1 cellular context compared by ENCODE assay signal in genomic region chr12:57632898-57633825, GRCh38.
TF ChIP-seq lines count a peak whose summit lies in the region.

B4GALNT1 (minus strand) TSS chr12:57633201; CDS start chr12:57632132, 1,069 bp downstream.

TF ChIP-seq in K562, 482 proteins besides CTCF, POLR2A, EP300 and RAD21 (continued from another document and continues in another):
- no peak for TF ChIP-seq REST (CRISPR knock-in tag; IDR thresholded peaks at IDR 0.05; ENCODE audit: low read depth)
- peak; percentile 36 for TF ChIP-seq VEZF1 (CRISPR knock-in tag; IDR thresholded peaks at IDR 0.05)
- TF ChIP-seq ZNF232 (CRISPR knock-in tag; IDR thresholded peaks at IDR 0.05), result no peak
- TF ChIP-seq RB1 (IDR thresholded peaks at IDR 0.05; ENCODE audit: low read depth), result peak; percentile 98
- no peak for TF ChIP-seq GABPA (tag; conservative IDR thresholded peaks at IDR 0.05; ENCODE audit: low read depth)
- no peak for TF ChIP-seq ERF (CRISPR knock-in tag; IDR thresholded peaks at IDR 0.05)
- no peak for TF ChIP-seq NR4A1 (CRISPR knock-in tag; IDR thresholded peaks at IDR 0.05)
- no peak for TF ChIP-seq NR4A1 (tag; IDR thresholded peaks at IDR 0.05)
- peak; percentile 44; the same call in 1 of the 2 replicates for TF ChIP-seq GATAD2B (IDR thresholded peaks at IDR 0.05; ENCODE audit: borderline replicate concordance)
- TF ChIP-seq L3MBTL2 (IDR thresholded peaks at IDR 0.05), result peak; percentile 97
- peak; percentile 87 for TF ChIP-seq SMC3 (conservative IDR thresholded peaks at IDR 0.05; ENCODE audit: insufficient read depth, low read depth, low read length)
- no peak for TF ChIP-seq RFX1 (IDR thresholded peaks at IDR 0.05)
- no peak for TF ChIP-seq SNIP1 (IDR thresholded peaks at IDR 0.05; ENCODE audit: low read depth)
- TF ChIP-seq TBP (optimal IDR thresholded peaks at IDR 0.05; ENCODE audit: low read depth, low read length), result peak; percentile 68
- no peak for TF ChIP-seq BRD9 (IDR thresholded peaks at IDR 0.05; ENCODE audit: low read depth, partially characterized antibody)
- no peak for TF ChIP-seq IRF2 (CRISPR knock-in tag; IDR thresholded peaks at IDR 0.05)
- TF ChIP-seq ZBTB33 (CRISPR knock-in tag; IDR thresholded peaks at IDR 0.05), result 0 out of 2 replicates have a peak, but pooled peaks have one; percentile 22
- no peak for TF ChIP-seq XRCC4 (IDR thresholded peaks at IDR 0.05; ENCODE audit: extremely low read depth, insufficient read depth, insufficient read length)
- no peak for TF ChIP-seq TARDBP (IDR thresholded peaks at IDR 0.05)
- TF ChIP-seq DEAF1 (CRISPR knock-in tag; IDR thresholded peaks at IDR 0.05), result peak; percentile 31; the same call in 1 of the 2 replicates
- no peak for TF ChIP-seq ILK (tag; IDR thresholded peaks at IDR 0.05; ENCODE audit: borderline replicate concordance, low read depth)
- 0 out of 2 replicates have a peak, but pooled peaks have one; percentile 33 for TF ChIP-seq ZNF384 (IDR thresholded peaks at IDR 0.05; ENCODE audit: low read depth, low read length)
- peak; percentile 19; the same call in 1 of the 2 replicates for TF ChIP-seq ZBTB40 (IDR thresholded peaks at IDR 0.05)
- TF ChIP-seq ZBTB40 (CRISPR knock-in tag; IDR thresholded peaks at IDR 0.05), result no peak
- TF ChIP-seq ARNT (IDR thresholded peaks at IDR 0.05), result no peak
- TF ChIP-seq THAP12 (CRISPR knock-in tag; IDR thresholded peaks at IDR 0.05), result peak; percentile 39; the same call in 1 of the 2 replicates
- TF ChIP-seq PHF8 (IDR thresholded peaks at IDR 0.05; ENCODE audit: borderline replicate concordance, low read length), result peak; percentile 59; the same call in 1 of the 2 replicates
- TF ChIP-seq ZSCAN29 (IDR thresholded peaks at IDR 0.05), result no peak
- TF ChIP-seq PHF21A (IDR thresholded peaks at IDR 0.05; ENCODE audit: borderline replicate concordance, low read depth), result peak; percentile 13; the same call in 1 of the 2 replicates
- TF ChIP-seq NCOA4 (IDR thresholded peaks at IDR 0.05; ENCODE audit: partially characterized antibody), result no peak
- no peak for TF ChIP-seq SAP30 (IDR thresholded peaks at IDR 0.05; ENCODE audit: borderline replicate concordance, insufficient read depth, low read depth, low read length, poor library complexity, severe bottlenecking)
- TF ChIP-seq CREBBP (IDR thresholded peaks at IDR 0.05; ENCODE audit: low read depth, low read length), result no peak
- no peak for TF ChIP-seq BACH1 (tag; IDR thresholded peaks at IDR 0.05)
- TF ChIP-seq JUNB (CRISPR knock-in tag; conservative IDR thresholded peaks at IDR 0.05), result no peak
- no peak for TF ChIP-seq FOS (IDR thresholded peaks at IDR 0.05; ENCODE audit: extremely low read depth, insufficient read length)
- no peak for TF ChIP-seq SMAD3 (CRISPR knock-in tag; conservative IDR thresholded peaks at IDR 0.05)
- no peak for TF ChIP-seq RFX5 (IDR thresholded peaks at IDR 0.05; ENCODE audit: low read depth, low read length)
